ENCODE assay signal across 36 cellular contexts in the genomic region with DNA sequence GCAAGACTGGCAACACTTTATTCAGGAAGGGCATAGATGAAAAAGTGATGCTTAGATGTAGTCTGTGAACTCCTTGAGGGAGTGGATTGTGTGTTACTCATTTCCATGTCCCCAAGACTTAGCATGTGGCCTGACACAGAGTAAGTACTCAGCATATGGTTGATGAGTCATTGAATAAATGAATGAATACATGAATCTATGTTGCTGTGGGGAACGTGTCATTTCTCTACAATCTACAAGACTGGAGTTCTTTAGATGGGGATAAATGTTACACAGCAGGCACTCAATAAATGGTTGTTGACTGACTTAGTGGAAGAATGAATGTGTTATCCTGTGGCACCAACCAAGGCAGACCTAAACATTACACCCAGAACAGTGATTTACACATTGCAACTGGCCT. TPM values are rescaled to one million over a fixed set of nuclear protein-coding genes. Genes with fewer than 3 reads are reported as not detected.
DNase-seq lines count a peak whose midpoint lies in the region; ATAC-seq and TF ChIP-seq lines count a peak whose summit lies in the region.
"Had no signal": no experiment of that assay in that cellular context is flagged by ENCODE, and none has a peak within 500 bp of the region (broad histone marks: within the 10 kb centered on the region; RNA-seq: fewer than 3 reads in every experiment).

No MANE protein-coding gene starts in this region.

- H3K27me3 ChIP-seq in GM23248 (replicated peaks; ENCODE audit: insufficient read depth), result peaks cover 5% of the 10 kb centered on the region; the same call in 1 of the 2 replicates
- H3K27me3 ChIP-seq in gastroesophageal sphincter, result peaks cover 65% of the 10 kb centered on the region
- H3K27me3 ChIP-seq in heart left ventricle, result peaks cover 0 to 33% (median 2%) of the 10 kb centered on the region in 9 donors
- H3K27me3 ChIP-seq: BLaER1, thyroid gland had no signal

- H3K4me1 ChIP-seq in GM23248 (ENCODE audit: insufficient read depth) (no peaks in the 10 kb centered on the region), gastroesophageal sphincter (no peaks in the 10 kb centered on the region), heart left ventricle (no peaks in the 10 kb centered on the region)
- H3K4me1 ChIP-seq: BLaER1, HAP-1, spleen, stomach had no signal

- no peak overlapping the region for H2AFZ ChIP-seq in GM23248

- 22 to 25% methylated on average over 1 of the region's 1 CpG for WGBS in GM23248 (ENCODE audit: low coverage in 1 of 2, low lambda C conversion rate in 2 of 2, missing lambda C conversion rate in 2 of 2), 2 experiments
- 33 to 45% methylated on average over 1 of the region's 1 CpG for WGBS in gastroesophageal sphincter (ENCODE audit: low coverage in 1 of 2), 2 donors
- 53 to 60% (median 57%) methylated on average over 1 of the region's 1 CpG for WGBS in heart left ventricle, 4 donors

- TF ChIP-seq CTCF in gastroesophageal sphincter (IDR thresholded peaks at IDR 0.05) (no peak), heart left ventricle (IDR thresholded peaks at IDR 0.05) (no peak)

- ATAC-seq in gastroesophageal sphincter, result no peak
- no peak for ATAC-seq in heart left ventricle
- ATAC-seq: activated CD8-positive, alpha-beta T cell treated with anti-CD3 and anti-CD28 coated beads for 36 hours; right cardiac atrium; T-helper 17 cell had no signal

- H3K36me3 ChIP-seq in GM23248 (ENCODE audit: low read depth) (no peaks in the 10 kb centered on the region), gastroesophageal sphincter (no peaks in the 10 kb centered on the region), heart left ventricle (no peaks in the 10 kb centered on the region)
- H3K36me3 ChIP-seq: BLaER1, cardiac muscle cell, HAP-1, spleen, stomach, thyroid gland had no signal

- H3K4me3 ChIP-seq in GM23248 (no peak overlapping the region), gastroesophageal sphincter (no peak overlapping the region), heart left ventricle (no peak overlapping the region)
- H3K4me3 ChIP-seq: BLaER1, cardiac muscle cell, HAP-1, spleen, stomach, thyroid gland had no signal

- in situ Hi-C loops in GM23248 (cut with MboI), result no loop called here

- TF ChIP-seq POLR2A in gastroesophageal sphincter (IDR thresholded peaks at IDR 0.05) (no peak), heart left ventricle (IDR thresholded peaks at IDR 0.05) (no peak)

- H3F3A ChIP-seq in GM23248 (ENCODE audit: insufficient read depth), result no peaks in the 10 kb centered on the region

- TF ChIP-seq EP300 in gastroesophageal sphincter (IDR thresholded peaks at IDR 0.05), result no peak

- H3K9me3 ChIP-seq in GM23248 (ENCODE audit: low read depth) (no peaks in the 10 kb centered on the region), gastroesophageal sphincter (no peaks in the 10 kb centered on the region), heart left ventricle (peaks cover 0 to 4% (median 0%) of the 10 kb centered on the region in 12 donors)
- H3K9me3 ChIP-seq: BLaER1, HAP-1, spleen, stomach, thyroid gland had no signal

- H3K4me2 ChIP-seq in GM23248 (ENCODE audit: unreplicated experiment), result no peak overlapping the region
- H3K4me2 ChIP-seq: BLaER1 had no signal

- H3K27ac ChIP-seq in GM23248, result no peak overlapping the region
- no peak overlapping the region for H3K27ac ChIP-seq in gastroesophageal sphincter
- no peak overlapping the region for H3K27ac ChIP-seq in heart left ventricle
- H3K27ac ChIP-seq: BLaER1, cardiac muscle cell, epithelial cell of prostate, spleen, stomach, thyroid gland had no signal

- H3K9ac ChIP-seq in GM23248, result no peak overlapping the region
- H3K9ac ChIP-seq: BLaER1 had no signal

- H3K79me2 ChIP-seq in GM23248 (ENCODE audit: insufficient read depth), result no peaks in the 10 kb centered on the region

- H4K20me1 ChIP-seq in GM23248 (ENCODE audit: insufficient read depth), result no peaks in the 10 kb centered on the region
- H4K20me1 ChIP-seq: BLaER1 had no signal

- H3K9me2 ChIP-seq in GM23248 (ENCODE audit: insufficient read depth), result no peaks in the 10 kb centered on the region

- intact Hi-C loops in heart left ventricle (cut with DNase I), result no loop called here

- DNase-seq in Daoy (ENCODE audit: low read depth) (peak; percentile 38), GM23248 (peak; percentile 13), RPMI7951 (ENCODE audit: low read depth) (peak; percentile 15), foreskin melanocyte (peak; percentile 23), islet precursor cell (no peak), heart left ventricle (no peak)
- DNase-seq: activated CD4-positive, alpha-beta T cell treated with anti-CD3 and anti-CD28 coated beads for 1 hour; activated CD8-positive, alpha-beta memory T cell treated with anti-CD3 and anti-CD28 coated beads, Interleukin-2, amount 50 U/mL, for 48 hours; activated CD8-positive, alpha-beta T cell treated with anti-CD3 and anti-CD28 coated beads for 36 hours; activated effector memory CD4-positive, alpha-beta T cell treated with Interleukin-2 at 50 U/mL for 16 hours; activated naive CD8-positive, alpha-beta T cell treated with anti-CD3 and anti-CD28 coated beads for 36 hours; aorta; DMS153; effector CD4-positive, alpha-beta T cell; kidney; midbrain; naive B cell; NCI-H1105; NCI-H187 treated with DMSO at 0.1 percent for 48 hours; NCI-H2171; NCI-H524; right cardiac atrium; Right ventricle myocardium superior; spleen; stimulated activated CD4-positive, alpha-beta T cell treated with anti-CD3 and anti-CD28 coated beads, Interleukin-2, amount 100 ng/mL, for 24 hours; stomach; T-helper 17 cell; thyroid gland had no signal

RNA-seq across cellular contexts. Expression of a gene that starts 17.9 kb away (rescaled TPM):
- total RNA-seq in Daoy (2014; rRNA removed; shearing (Covaris generic)), result 0.17 TPM in 1 of 2 replicates, not detected in the other
- total RNA-seq in GM23248 (2014; rRNA removed; shearing (Covaris generic)), result not detected in 2 replicates
- not detected in 2 replicates for polyA plus RNA-seq in GM23248 (2016; fragmentation: Nextera tagmentation; extraction: Ambion mirVana)
- not detected in 2 replicates for total RNA-seq in RPMI7951 (2014; rRNA removed; shearing (Covaris generic))
- total RNA-seq in gastroesophageal sphincter, result not detected
- total RNA-seq in heart left ventricle, result not detected
- polyA plus RNA-seq in heart left ventricle, result not detected
- total RNA-seq: activated CD8-positive, alpha-beta T cell treated with anti-CD3 and anti-CD28 coated beads for 36 hours; activated naive CD8-positive, alpha-beta T cell treated with anti-CD3 and anti-CD28 coated beads for 36 hours; aorta; cardiac muscle cell; kidney; liver; right cardiac atrium; Right ventricle myocardium superior; spleen; stomach; T-helper 17 cell; thyroid gland had no signal
- polyA plus RNA-seq: AG04450, aorta, cardiac muscle cell, IgD-negative memory B cell, liver, right cardiac atrium, spleen, stomach had no signal

RNA-seq across cellular contexts. Expression of a gene that starts 28.3 kb away (rescaled TPM):
- total RNA-seq in Daoy (2014; rRNA removed; shearing (Covaris generic)), result 83.6 and 97.4 TPM in 2 replicates
- total RNA-seq in GM23248 (2014; rRNA removed; shearing (Covaris generic)), result 82.3 and 89.2 TPM in 2 replicates
- polyA plus RNA-seq in GM23248 (2016; fragmentation: Nextera tagmentation; extraction: Ambion mirVana) (93.3 and 94.2 TPM in 2 replicates), heart left ventricle (10 to 100 TPM; 19.1 to 42.5 TPM)
- total RNA-seq in RPMI7951 (2014; rRNA removed; shearing (Covaris generic)), result 104 and 136 TPM in 2 replicates
- total RNA-seq in gastroesophageal sphincter (10 to 100 TPM; 73.4 to 95.1 (median 87.3) TPM), heart left ventricle (10 to 100 TPM; 32.8 to 63.0 (median 42.5) TPM)

RNA-seq across cellular contexts. Expression of a gene that starts 34.3 kb away (rescaled TPM):
- 228 and 258 TPM in 2 replicates for total RNA-seq in Daoy (2014; rRNA removed; shearing (Covaris generic))
- 96.7 and 101 TPM in 2 replicates for total RNA-seq in GM23248 (2014; rRNA removed; shearing (Covaris generic))
- polyA plus RNA-seq in GM23248 (2016; fragmentation: Nextera tagmentation; extraction: Ambion mirVana) (88.8 and 91.0 TPM in 2 replicates), heart left ventricle (100 to 1,000 TPM in 1 of 2 donors, 10 to 100 TPM in 1; 19.8 to 110 TPM)
- total RNA-seq in RPMI7951 (2014; rRNA removed; shearing (Covaris generic)), result 74.9 and 101 TPM in 2 replicates
- total RNA-seq in gastroesophageal sphincter (10 to 100 TPM; 66.9 to 83.4 (median 68.9) TPM), heart left ventricle (10 to 100 TPM; 39.4 to 54.0 (median 47.1) TPM)

Comparison
In these comparisons a context has a peak if more than half of its experiments do, and no peak if none do; other contexts are left out.
1. DNase-seq: peak in Daoy (single experiment), GM23248 (single experiment), RPMI7951 (single experiment) and foreskin melanocyte (single experiment); none in islet precursor cell (single experiment) and heart left ventricle (0 of 5).